ENCODE assay signal across 1 cellular context in the genomic region with DNA sequence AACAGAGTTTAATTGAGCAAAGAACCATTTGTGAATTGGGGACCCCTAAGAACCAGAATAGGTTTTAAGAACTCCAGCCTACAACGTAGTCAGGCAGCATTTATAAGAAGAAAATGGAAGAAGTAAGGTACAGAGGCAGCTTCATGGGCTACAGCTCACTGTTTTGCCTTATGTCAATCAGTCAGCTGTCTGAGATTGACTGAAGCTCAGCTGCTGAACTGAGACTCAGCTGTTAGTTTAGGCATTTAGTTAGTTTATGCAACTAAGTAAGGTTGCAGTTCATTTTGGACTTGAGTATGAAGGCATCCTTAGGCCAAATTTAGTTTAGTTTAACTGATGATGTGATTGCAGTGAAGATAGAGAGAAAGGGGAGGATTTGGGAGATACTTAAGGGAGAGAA.
TF ChIP-seq lines count a peak whose summit lies in the region.

No MANE protein-coding gene starts in this region.

TF ChIP-seq in K562, 482 proteins besides CTCF, POLR2A, EP300 and RAD21:
- TF ChIP-seq, protein P1, sequence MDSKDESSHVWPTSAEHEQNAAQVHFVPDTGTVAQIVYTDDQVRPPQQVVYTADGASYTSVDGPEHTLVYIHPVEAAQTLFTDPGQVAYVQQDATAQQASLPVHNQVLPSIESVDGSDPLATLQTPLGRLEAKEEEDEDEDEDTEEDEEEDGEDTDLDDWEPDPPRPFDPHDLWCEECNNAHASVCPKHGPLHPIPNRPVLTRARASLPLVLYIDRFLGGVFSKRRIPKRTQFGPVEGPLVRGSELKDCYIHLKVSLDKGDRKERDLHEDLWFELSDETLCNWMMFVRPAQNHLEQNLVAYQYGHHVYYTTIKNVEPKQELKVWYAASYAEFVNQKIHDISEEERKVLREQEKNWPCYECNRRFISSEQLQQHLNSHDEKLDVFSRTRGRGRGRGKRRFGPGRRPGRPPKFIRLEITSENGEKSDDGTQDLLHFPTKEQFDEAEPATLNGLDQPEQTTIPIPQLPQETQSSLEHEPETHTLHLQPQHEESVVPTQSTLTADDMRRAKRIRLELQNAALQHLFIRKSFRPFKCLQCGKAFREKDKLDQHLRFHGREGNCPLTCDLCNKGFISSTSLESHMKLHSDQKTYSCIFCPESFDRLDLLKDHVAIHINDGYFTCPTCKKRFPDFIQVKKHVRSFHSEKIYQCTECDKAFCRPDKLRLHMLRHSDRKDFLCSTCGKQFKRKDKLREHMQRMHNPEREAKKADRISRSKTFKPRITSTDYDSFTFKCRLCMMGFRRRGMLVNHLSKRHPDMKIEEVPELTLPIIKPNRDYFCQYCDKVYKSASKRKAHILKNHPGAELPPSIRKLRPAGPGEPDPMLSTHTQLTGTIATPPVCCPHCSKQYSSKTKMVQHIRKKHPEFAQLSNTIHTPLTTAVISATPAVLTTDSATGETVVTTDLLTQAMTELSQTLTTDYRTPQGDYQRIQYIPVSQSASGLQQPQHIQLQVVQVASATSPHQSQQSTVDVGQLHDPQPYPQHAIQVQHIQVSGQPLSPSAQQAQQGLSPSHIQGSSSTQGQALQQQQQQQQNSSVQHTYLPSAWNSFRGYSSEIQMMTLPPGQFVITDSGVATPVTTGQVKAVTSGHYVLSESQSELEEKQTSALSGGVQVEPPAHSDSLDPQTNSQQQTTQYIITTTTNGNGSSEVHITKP (IDR thresholded peaks at IDR 0.05; ENCODE audit: partially characterized antibody), result no peak
- no peak for TF ChIP-seq ZNF282 (CRISPR knock-in tag; IDR thresholded peaks at IDR 0.05)
TF ChIP-seq in K562: peak in this region for 0.
